26 cellular contexts compared by ENCODE assay signal in genomic region chr3:122366379-122366749, GRCh38. TPM values are rescaled to one million over a fixed set of nuclear protein-coding genes. Genes with fewer than 3 reads are reported as not detected.
A peak's percentile ranks its signal among the peaks of the same experiment; 100 is the strongest.
DNase-seq lines count a peak whose midpoint lies in the region; ATAC-seq, FAIRE-seq and TF ChIP-seq lines count a peak whose summit lies in the region.
"Had no signal": no experiment of that assay in that cellular context is flagged by ENCODE, and none has a peak within 500 bp of the region (broad histone marks: within the 10 kb centered on the region; RNA-seq: fewer than 3 reads in every experiment).

No MANE protein-coding gene starts in this region.

- in situ Hi-C loops in gastrocnemius medialis (cut with MboI; ENCODE audit: low sequenced_read_pairs in 4 of 4): loop anchor here in 2 of 4 donors (25.0 kb wide), 1 partner anchor 829 kb away; the partner anchor contains the start of gene POLQ (in 2 of the 2)

- H3K27ac Mint-ChIP-seq in activated CD4-positive, alpha-beta memory T cell treated with anti-CD3 and anti-CD28 coated beads, Interleukin-2, amount 10 ng/mL, durations not matched to agents 7 days and 5 days: peak overlapping the region; percentile 19
- H3K27ac Mint-ChIP-seq: CD4-positive, alpha-beta memory T cell; GM23338 had no signal

- no peak overlapping the region for H3K4me3 Mint-ChIP-seq in activated CD4-positive, alpha-beta memory T cell treated with anti-CD3 and anti-CD28 coated beads, Interleukin-2, amount 10 ng/mL, durations not matched to agents 7 days and 5 days
- H3K4me3 Mint-ChIP-seq: activated CD8-positive, alpha-beta memory T cell treated with anti-CD3 and anti-CD28 coated beads, Interleukin-2, amount 10 ng/mL, durations not matched to agents 7 days and 5 days; CD4-positive, alpha-beta memory T cell; endodermal cell; GM23338 had no signal

- DNase-seq in GM18507 (ENCODE audit: extremely low spot score, insufficient read length, low read depth): no peak
- DNase-seq in activated CD4-positive, alpha-beta memory T cell treated with anti-CD3 and anti-CD28 coated beads, Interleukin-2, amount 10 ng/mL, durations not matched to agents 7 days and 5 days: no peak
- peak; percentile 77 for DNase-seq in kidney tubule cell (ENCODE audit: low spot score)
- DNase-seq in gastrocnemius medialis: no peak
- DNase-seq in BE2C: no peak
- DNase-seq: activated CD4-positive, CD25-positive, alpha-beta regulatory T cell; activated CD8-positive, alpha-beta memory T cell treated with anti-CD3 and anti-CD28 coated beads, Interleukin-2, amount 10 ng/mL, durations not matched to agents 7 days and 5 days; activated gamma-delta T cell treated with Interleukin-2 at 50 U/mL for 16 hours; CD4-positive, alpha-beta memory T cell; endodermal cell; NCI-H146; NCI-H2171; NCI-H774; occipital lobe; stimulated activated CD4-positive, alpha-beta T cell treated with anti-CD3 and anti-CD28 coated beads, Interleukin-15, amount 100 ng/mL, for 24 hours; T-helper 9 cell had no signal

- TF ChIP-seq POLR2A in gastrocnemius medialis (IDR thresholded peaks at IDR 0.05): no peak

- peaks cover 27% of the 10 kb centered on the region for H3K4me1 Mint-ChIP-seq in activated CD4-positive, alpha-beta memory T cell treated with anti-CD3 and anti-CD28 coated beads, Interleukin-2, amount 10 ng/mL, durations not matched to agents 7 days and 5 days

- intact Hi-C loops in gastrocnemius medialis (cut with DNase I; ENCODE audit: low total_unique reads): no loop called here

- H3K27me3 ChIP-seq in gastrocnemius medialis: no peaks in the 10 kb centered on the region
- H3K27me3 ChIP-seq in BE2C: no peaks in the 10 kb centered on the region
- H3K27me3 ChIP-seq: right atrium auricular region had no signal

- peaks cover 0 to 6% of the 10 kb centered on the region in 2 donors for H3K4me1 ChIP-seq in gastrocnemius medialis
- no peaks in the 10 kb centered on the region for H3K4me1 ChIP-seq in BE2C
- H3K4me1 ChIP-seq: right atrium auricular region had no signal

- TF ChIP-seq CTCF in 22Rv1 (IDR thresholded peaks at IDR 0.05) (no peak), gastrocnemius medialis (IDR thresholded peaks at IDR 0.05 in 4 of 5, conservative IDR thresholded peaks at IDR 0.05 in 1 of 5) (no peak), BE2C (IDR thresholded peaks at IDR 0.05; ENCODE audit: low read depth, low read length) (no peak)

- H3K9me3 ChIP-seq in gastrocnemius medialis (no peaks in the 10 kb centered on the region), BE2C (no peaks in the 10 kb centered on the region)
- H3K9me3 ChIP-seq: right atrium auricular region, thoracic aorta had no signal

- peaks cover 41% of the 10 kb centered on the region for H3K36me3 Mint-ChIP-seq in activated CD4-positive, alpha-beta memory T cell treated with anti-CD3 and anti-CD28 coated beads, Interleukin-2, amount 10 ng/mL, durations not matched to agents 7 days and 5 days (ENCODE audit: low read depth)

- no peak for ATAC-seq in HG02973 (IDR thresholded peaks at IDR 0.05; ENCODE audit: unreplicated experiment)
- ATAC-seq in gastrocnemius medialis: no peak
- no peak for ATAC-seq in HG03025 (IDR thresholded peaks at IDR 0.05; ENCODE audit: low FRiP score, unreplicated experiment)
- ATAC-seq: activated CD8-positive, alpha-beta memory T cell treated with anti-CD3 and anti-CD28 coated beads, Interleukin-2, amount 10 ng/mL, durations not matched to agents 7 days and 5 days; GM23338 had no signal

- peak; percentile 33 for FAIRE-seq in GM18507 (lab: Jason Lieb, UNC)

- H3K4me3 ChIP-seq in gastrocnemius medialis: no peak overlapping the region
- no peak overlapping the region for H3K4me3 ChIP-seq in BE2C (ENCODE audit: low read depth, low read length)
- H3K4me3 ChIP-seq: GM23338, right atrium auricular region, SK-N-MC, thoracic aorta had no signal

- peaks cover 0 to 56% of the 10 kb centered on the region in 2 donors for H3K36me3 ChIP-seq in gastrocnemius medialis
- H3K36me3 ChIP-seq in BE2C: peaks cover 54% of the 10 kb centered on the region

- H3K9me3 Mint-ChIP-seq in activated CD4-positive, alpha-beta memory T cell treated with anti-CD3 and anti-CD28 coated beads, Interleukin-2, amount 10 ng/mL, durations not matched to agents 7 days and 5 days: no peaks in the 10 kb centered on the region
- H3K9me3 Mint-ChIP-seq: CD4-positive, alpha-beta memory T cell; endodermal cell; GM23338 had no signal

- H3K27ac ChIP-seq in 22Rv1 (peak overlapping the region; percentile 91), gastrocnemius medialis (no peak overlapping the region)
- H3K27ac ChIP-seq: right atrium auricular region, SK-N-MC, thoracic aorta had no signal

- POLR2A ChIA-PET in activated CD4-positive, alpha-beta memory T cell treated with anti-CD3 and anti-CD28 coated beads, Interleukin-2, amount 10 ng/mL, durations not matched to agents 7 days and 5 days (lab: Charles Lee): no interaction called here

- no peaks in the 10 kb centered on the region for H3K27me3 Mint-ChIP-seq in activated CD4-positive, alpha-beta memory T cell treated with anti-CD3 and anti-CD28 coated beads, Interleukin-2, amount 10 ng/mL, durations not matched to agents 7 days and 5 days
- H3K27me3 Mint-ChIP-seq: activated CD8-positive, alpha-beta memory T cell treated with anti-CD3 and anti-CD28 coated beads, Interleukin-2, amount 10 ng/mL, durations not matched to agents 7 days and 5 days; CD4-positive, alpha-beta memory T cell had no signal

- CTCF ChIA-PET in activated CD4-positive, alpha-beta memory T cell treated with anti-CD3 and anti-CD28 coated beads, Interleukin-2, amount 10 ng/mL, durations not matched to agents 7 days and 5 days (lab: Charles Lee): interaction anchor here (3.2 kb wide), 1 partner anchor 18 kb away, joined by 14 read pairs; the partner anchor contains the start of gene FAM162A

RNA-seq across cellular contexts. Expression of gene MIX23, which starts 16.7 kb away (rescaled TPM):
- 10 to 100 TPM; 29.0 to 35.1 TPM for total RNA-seq in activated CD4-positive, alpha-beta memory T cell treated with anti-CD3 and anti-CD28 coated beads, Interleukin-2, amount 10 ng/mL, durations not matched to agents 7 days and 5 days
- 10 to 100 TPM; 16.5 to 26.0 (median 23.7) TPM for total RNA-seq in gastrocnemius medialis
- 70.1 TPM for polyA plus RNA-seq in BE2C (2012; ENCODE audit: insufficient read depth, insufficient read length, low read depth)

RNA-seq across cellular contexts. Expression of gene FAM162A, which starts 17.6 kb away (rescaled TPM):
- 10 to 100 TPM; 74.5 to 77.5 TPM for total RNA-seq in activated CD4-positive, alpha-beta memory T cell treated with anti-CD3 and anti-CD28 coated beads, Interleukin-2, amount 10 ng/mL, durations not matched to agents 7 days and 5 days
- 10 to 100 TPM; 18.8 to 52.4 (median 43.3) TPM for total RNA-seq in gastrocnemius medialis
- polyA plus RNA-seq in BE2C (2012; ENCODE audit: insufficient read depth, insufficient read length, low read depth): 53.6 TPM

RNA-seq across cellular contexts. Expression of gene CSTA, which starts 41.3 kb away (rescaled TPM):
- total RNA-seq in activated CD4-positive, alpha-beta memory T cell treated with anti-CD3 and anti-CD28 coated beads, Interleukin-2, amount 10 ng/mL, durations not matched to agents 7 days and 5 days: not detected
- 1 to 10 TPM in 1 of 4 donors, under 1 TPM in 1, not detected in 2; 0.58 to 2.4 TPM for total RNA-seq in gastrocnemius medialis
- polyA plus RNA-seq in BE2C (2012; ENCODE audit: insufficient read depth, insufficient read length, low read depth): 10.3 TPM
- total RNA-seq: activated CD8-positive, alpha-beta memory T cell treated with anti-CD3 and anti-CD28 coated beads, Interleukin-2, amount 10 ng/mL, durations not matched to agents 7 days and 5 days; cerebellum; Daoy; endodermal cell; GM23338; lung microvascular endothelial cell; occipital lobe had no signal
- polyA plus RNA-seq: CD4-positive, alpha-beta memory T cell had no signal

RNA-seq across cellular contexts. Expression of gene WDR5B, which starts 49.5 kb away (rescaled TPM):
- 1 to 10 TPM; 5.5 to 5.7 TPM for total RNA-seq in activated CD4-positive, alpha-beta memory T cell treated with anti-CD3 and anti-CD28 coated beads, Interleukin-2, amount 10 ng/mL, durations not matched to agents 7 days and 5 days
- total RNA-seq in gastrocnemius medialis: 1 to 10 TPM; 1.4 to 3.0 (median 2.1) TPM
- 9.3 TPM for polyA plus RNA-seq in BE2C (2012; ENCODE audit: insufficient read depth, insufficient read length, low read depth)
